ENCODE assay signal across 10 cellular contexts in genomic region chr1:175572932-175573871, GRCh38.
DNase-seq lines count a peak whose midpoint lies in the region; ATAC-seq and TF ChIP-seq lines count a peak whose summit lies in the region.
"Had no signal": no experiment of that assay in that cellular context is flagged by ENCODE, and none has a peak within 500 bp of the region (broad histone marks: within the 10 kb centered on the region; RNA-seq: fewer than 3 reads in every experiment).

No MANE protein-coding gene starts in this region.

- no peaks in the 10 kb centered on the region for H3K27me3 ChIP-seq in SJCRH30

- H3K9me3 ChIP-seq in SJCRH30 (replicated peaks): no peaks in the 10 kb centered on the region
- H3K9me3 ChIP-seq in mucosa of descending colon: no peaks in the 10 kb centered on the region

- H3K4me1 Mint-ChIP-seq in activated T-cell treated with anti-CD3 and anti-CD28 coated beads, Interleukin-2, amount 50 U/mL, for 72 hours (ENCODE audit: low read depth): peaks cover 4% of the 10 kb centered on the region

- no peaks in the 10 kb centered on the region for H3K36me3 Mint-ChIP-seq in activated T-cell treated with anti-CD3 and anti-CD28 coated beads, Interleukin-2, amount 50 U/mL, for 72 hours (ENCODE audit: insufficient read depth in 2 of 2)

- peak; percentile 16 for DNase-seq in left cardiac atrium
- DNase-seq in left ventricle myocardium superior: no peak
- peak; percentile 77 for DNase-seq in NCI-H510A treated with DMSO at 0.1 percent for 48 hours (lab: John Stamatoyannopoulos, UW)
- DNase-seq in cerebellar nuclear complex (lab: John Stamatoyannopoulos, UW): peak; percentile 36 to 83
- no peak for DNase-seq in activated T-cell treated with anti-CD3 and anti-CD28 coated beads, Interleukin-2, amount 50 U/mL, for 72 hours
- DNase-seq in SJCRH30: no peak
- no peak for DNase-seq in mucosa of descending colon
- DNase-seq: DMS53, NCI-H1436 treated with DMSO at 0.1 percent for 48 hours had no signal

- H3K4me1 ChIP-seq in SJCRH30: no peaks in the 10 kb centered on the region
- no peaks in the 10 kb centered on the region for H3K4me1 ChIP-seq in mucosa of descending colon (ENCODE audit: low read depth)

- H3K4me3 Mint-ChIP-seq in activated T-cell treated with anti-CD3 and anti-CD28 coated beads, Interleukin-2, amount 50 U/mL, for 72 hours: no peak overlapping the region

- TF ChIP-seq CTCF in mucosa of descending colon (IDR thresholded peaks at IDR 0.05): no peak

- H3K27ac Mint-ChIP-seq in activated T-cell treated with anti-CD3 and anti-CD28 coated beads, Interleukin-2, amount 50 U/mL, for 72 hours: no peak overlapping the region

- ATAC-seq in left cardiac atrium (peak in 1 of 2 donors; percentile 57), left ventricle myocardium superior (no peak), GM18909 (IDR thresholded peaks at IDR 0.05; ENCODE audit: poor library complexity, unreplicated experiment) (no peak), mucosa of descending colon (no peak)
- no peak for ATAC-seq in activated T-cell treated with anti-CD3 and anti-CD28 coated beads, Interleukin-2, amount 50 U/mL, for 72 hours (replicated peaks in 1 of 2)

- H3K9me3 Mint-ChIP-seq in activated T-cell treated with anti-CD3 and anti-CD28 coated beads, Interleukin-2, amount 50 U/mL, for 72 hours: no peaks in the 10 kb centered on the region

- intact Hi-C loops in left cardiac atrium (cut with DNase I) (no loop called here), left ventricle myocardium superior (cut with micrococcal nuclease) (no loop called here), mucosa of descending colon (cut with DNase I, micrococcal nuclease) (no loop called here)

- H3K4me3 ChIP-seq in SJCRH30 (no peak overlapping the region), mucosa of descending colon (no peak overlapping the region)

- H3K27me3 Mint-ChIP-seq in activated T-cell treated with anti-CD3 and anti-CD28 coated beads, Interleukin-2, amount 50 U/mL, for 72 hours (ENCODE audit: low read depth): peaks cover 25% of the 10 kb centered on the region

- H3K27ac ChIP-seq in SJCRH30: no peak overlapping the region

- H3K36me3 ChIP-seq in SJCRH30 (no peaks in the 10 kb centered on the region), mucosa of descending colon (ENCODE audit: low read depth) (no peaks in the 10 kb centered on the region)

Comparison
In these comparisons a context has a peak if more than half of its experiments do, and no peak if none do; other contexts are left out.
1. DNase-seq: peak in left cardiac atrium (single experiment), NCI-H510A treated with DMSO at 0.1 percent for 48 hours (single experiment) and cerebellar nuclear complex (2 of 2); none in left ventricle myocardium superior (single experiment), activated T-cell treated with anti-CD3 and anti-CD28 coated beads, Interleukin-2, amount 50 U/mL, for 72 hours (0 of 2), SJCRH30 (0 of 2) and mucosa of descending colon (0 of 3).